Comparison of ENCODE assay signal across 1 cellular context in the genomic region with DNA sequence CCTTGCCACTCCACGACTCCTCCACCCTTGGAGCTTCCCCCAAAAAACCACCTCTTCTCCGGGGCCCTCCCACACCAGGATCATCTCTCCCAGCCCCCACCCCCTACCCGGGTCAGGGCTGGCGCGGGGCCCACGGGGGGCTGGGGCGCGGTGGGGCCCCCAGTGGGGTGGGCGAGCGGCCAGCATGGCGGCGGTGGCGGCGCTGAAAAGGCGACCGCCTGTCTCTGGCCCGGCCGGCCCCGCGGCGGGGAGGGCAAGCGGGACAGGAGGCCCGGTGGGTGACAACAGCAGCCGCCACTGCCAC.
TF ChIP-seq lines count a peak whose summit lies in the region.

No MANE protein-coding gene starts in this region.

TF ChIP-seq in H1, 55 proteins besides CTCF, POLR2A, EP300 and RAD21:
- TF ChIP-seq RNF2 (IDR thresholded peaks at IDR 0.05; ENCODE audit: borderline replicate concordance, low read depth, low read length, missing control alignments, poor library complexity, severe bottlenecking) (no peak), BACH1 (IDR thresholded peaks at IDR 0.05; ENCODE audit: low read length) (no peak), SIN3A (conservative IDR thresholded peaks at IDR 0.05 in 1 of 2, IDR thresholded peaks at IDR 0.05 in 1 of 2; ENCODE audit: low read depth in 1 of 2, low read length in 2 of 2) (no peak), SUZ12 (IDR thresholded peaks at IDR 0.05; ENCODE audit: low read length) (no peak), SP1 (IDR thresholded peaks at IDR 0.05; ENCODE audit: low read depth, low read length) (no peak), POU5F1 (IDR thresholded peaks at IDR 0.05; ENCODE audit: low read depth, low read length) (no peak), KDM1A (IDR thresholded peaks at IDR 0.05; ENCODE audit: borderline replicate concordance, low read length) (no peak)
- TF ChIP-seq, protein P1, sequence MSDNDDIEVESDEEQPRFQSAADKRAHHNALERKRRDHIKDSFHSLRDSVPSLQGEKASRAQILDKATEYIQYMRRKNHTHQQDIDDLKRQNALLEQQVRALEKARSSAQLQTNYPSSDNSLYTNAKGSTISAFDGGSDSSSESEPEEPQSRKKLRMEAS (IDR thresholded peaks at IDR 0.05): no peak
